In genomic region chr17:49789278-49789578, GRCh38 we compare ENCODE assay signal across 9 cellular contexts. TPM values are rescaled to one million over a fixed set of nuclear protein-coding genes. Genes with fewer than 3 reads are reported as not detected.
DNase-seq lines count a peak whose midpoint lies in the region; ATAC-seq, FAIRE-seq and TF ChIP-seq lines count a peak whose summit lies in the region.
"Had no signal": no experiment of that assay in that cellular context is flagged by ENCODE, and none has a peak within 500 bp of the region (broad histone marks: within the 10 kb centered on the region; RNA-seq: fewer than 3 reads in every experiment).

No MANE protein-coding gene starts in this region.

- no peaks in the 10 kb centered on the region for H3K27me3 ChIP-seq in HL-60 (ENCODE audit: insufficient read depth, poor library complexity, severe bottlenecking)

- DNase-seq in HL-60 (ENCODE audit: low read depth in 1 of 2, low spot score in 1 of 2), result no peak
- no peak for DNase-seq in activated T-helper 1 cell treated with anti-CD3 and anti-CD28 coated beads, Interleukin-12 subunit alpha, Interleukin-12 subunit beta, Interleukin-2, Interleukin-4 antibody, amounts not matched to agents 30 ng/mL and 10 ng/mL and 1 ng/mL, durations not matched to agents 14 hours and 24 hours and 36 hours (ENCODE audit: low spot score)
- DNase-seq in NCI-H446 treated with DMSO at 0.1 percent for 48 hours (lab: John Stamatoyannopoulos, UW), result no peak
- no peak for DNase-seq in NCI-H1092 (lab: John Stamatoyannopoulos, UW)
- DNase-seq in RCC 7860 (ENCODE audit: low spot score), result no peak

- H3K27ac Mint-ChIP-seq in activated T-helper 1 cell treated with anti-CD3 and anti-CD28 coated beads, Interleukin-12 subunit alpha, Interleukin-12 subunit beta, Interleukin-2, Interleukin-4 antibody, amounts not matched to agents 30 ng/mL and 10 ng/mL and 1 ng/mL, durations not matched to agents 14 hours and 24 hours and 36 hours, result peak overlapping the region; percentile 99
- H3K27ac Mint-ChIP-seq in stimulated activated memory B cell treated with anti-CD40 and anti-IgM and Interleukin-4, amounts not matched to agents 10 μg/mL and 1 μg/mL and 100 μg/mL, for 72 hours, result peak overlapping the region; percentile 99

- peak overlapping the region; percentile 94 for H3K4me3 Mint-ChIP-seq in activated T-helper 1 cell treated with anti-CD3 and anti-CD28 coated beads, Interleukin-12 subunit alpha, Interleukin-12 subunit beta, Interleukin-2, Interleukin-4 antibody, amounts not matched to agents 30 ng/mL and 10 ng/mL and 1 ng/mL, durations not matched to agents 14 hours and 24 hours and 36 hours
- H3K4me3 Mint-ChIP-seq in stimulated activated memory B cell treated with anti-CD40 and anti-IgM and Interleukin-4, amounts not matched to agents 10 μg/mL and 1 μg/mL and 100 μg/mL, for 72 hours, result peak overlapping the region; percentile 93

- intact Hi-C loops in activated T-helper 1 cell treated with anti-CD3 and anti-CD28 coated beads, Interleukin-12 subunit alpha, Interleukin-12 subunit beta, Interleukin-2, Interleukin-4 antibody, amounts not matched to agents 30 ng/mL and 10 ng/mL and 1 ng/mL, durations not matched to agents 14 hours and 24 hours and 36 hours (cut with micrococcal nuclease), result loop anchor here (2.0 kb wide), 2 partner anchors 62 to 362 kb away; partner anchors contain the start of gene PPP1R9B

- peak overlapping the region; percentile 86 for H3K4me3 ChIP-seq in HL-60 (replicated peaks; ENCODE audit: insufficient read depth, low read length)
- H3K4me3 ChIP-seq in iPS-18c (ENCODE audit: insufficient read depth, low read depth, low read length), result peak overlapping the region; percentile 47

- no peak overlapping the region for H3K27ac ChIP-seq in HL-60 (replicated peaks)

- peaks cover 36% of the 10 kb centered on the region for H3K4me1 Mint-ChIP-seq in activated T-helper 1 cell treated with anti-CD3 and anti-CD28 coated beads, Interleukin-12 subunit alpha, Interleukin-12 subunit beta, Interleukin-2, Interleukin-4 antibody, amounts not matched to agents 30 ng/mL and 10 ng/mL and 1 ng/mL, durations not matched to agents 14 hours and 24 hours and 36 hours (ENCODE audit: low read depth)
- H3K4me1 Mint-ChIP-seq in stimulated activated memory B cell treated with anti-CD40 and anti-IgM and Interleukin-4, amounts not matched to agents 10 μg/mL and 1 μg/mL and 100 μg/mL, for 72 hours, result peaks cover 48% of the 10 kb centered on the region

- no peak for ATAC-seq in stimulated activated memory B cell treated with anti-CD40 and anti-IgM and Interleukin-4, amounts not matched to agents 10 μg/mL and 1 μg/mL and 100 μg/mL, for 72 hours
- ATAC-seq in HG03159 (IDR thresholded peaks at IDR 0.05; ENCODE audit: unreplicated experiment), result no peak

- no peaks in the 10 kb centered on the region for H3K27me3 Mint-ChIP-seq in activated T-helper 1 cell treated with anti-CD3 and anti-CD28 coated beads, Interleukin-12 subunit alpha, Interleukin-12 subunit beta, Interleukin-2, Interleukin-4 antibody, amounts not matched to agents 30 ng/mL and 10 ng/mL and 1 ng/mL, durations not matched to agents 14 hours and 24 hours and 36 hours (ENCODE audit: insufficient read depth)
- H3K27me3 Mint-ChIP-seq in stimulated activated memory B cell treated with anti-CD40 and anti-IgM and Interleukin-4, amounts not matched to agents 10 μg/mL and 1 μg/mL and 100 μg/mL, for 72 hours, result no peaks in the 10 kb centered on the region

- H3K36me3 Mint-ChIP-seq in activated T-helper 1 cell treated with anti-CD3 and anti-CD28 coated beads, Interleukin-12 subunit alpha, Interleukin-12 subunit beta, Interleukin-2, Interleukin-4 antibody, amounts not matched to agents 30 ng/mL and 10 ng/mL and 1 ng/mL, durations not matched to agents 14 hours and 24 hours and 36 hours (ENCODE audit: low read depth), result peaks cover 34% of the 10 kb centered on the region
- peaks cover 28% of the 10 kb centered on the region for H3K36me3 Mint-ChIP-seq in stimulated activated memory B cell treated with anti-CD40 and anti-IgM and Interleukin-4, amounts not matched to agents 10 μg/mL and 1 μg/mL and 100 μg/mL, for 72 hours

- H3K9me3 Mint-ChIP-seq in activated T-helper 1 cell treated with anti-CD3 and anti-CD28 coated beads, Interleukin-12 subunit alpha, Interleukin-12 subunit beta, Interleukin-2, Interleukin-4 antibody, amounts not matched to agents 30 ng/mL and 10 ng/mL and 1 ng/mL, durations not matched to agents 14 hours and 24 hours and 36 hours, result no peaks in the 10 kb centered on the region
- no peaks in the 10 kb centered on the region for H3K9me3 Mint-ChIP-seq in stimulated activated memory B cell treated with anti-CD40 and anti-IgM and Interleukin-4, amounts not matched to agents 10 μg/mL and 1 μg/mL and 100 μg/mL, for 72 hours

- H3K9me3 ChIP-seq in iPS-18c (ENCODE audit: control insufficient read depth, insufficient read depth, low read length), result no peaks in the 10 kb centered on the region

- FAIRE-seq in RCC 7860 (lab: Jason Lieb, UNC), result no peak

- no peak for TF ChIP-seq CTCF in HL-60 (IDR thresholded peaks at IDR 0.05; ENCODE audit: insufficient read depth, low read length)

RNA-seq across cellular contexts. Expression of gene KAT7, which starts 0.7 kb away (rescaled TPM):
- total RNA-seq in activated T-helper 1 cell treated with anti-CD3 and anti-CD28 coated beads, Interleukin-12 subunit alpha, Interleukin-12 subunit beta, Interleukin-2, Interleukin-4 antibody, amounts not matched to agents 30 ng/mL and 10 ng/mL and 1 ng/mL, durations not matched to agents 14 hours and 24 hours and 36 hours, result 68.5 and 71.1 TPM in 2 replicates

RNA-seq across cellular contexts. Expression of gene FAM117A, which starts 25.3 kb away (rescaled TPM):
- total RNA-seq in activated T-helper 1 cell treated with anti-CD3 and anti-CD28 coated beads, Interleukin-12 subunit alpha, Interleukin-12 subunit beta, Interleukin-2, Interleukin-4 antibody, amounts not matched to agents 30 ng/mL and 10 ng/mL and 1 ng/mL, durations not matched to agents 14 hours and 24 hours and 36 hours, result 13.9 and 14.8 TPM in 2 replicates

RNA-seq across cellular contexts. Expression of gene TAC4, which starts 58.6 kb away (rescaled TPM):
- not detected in 2 replicates for total RNA-seq in activated T-helper 1 cell treated with anti-CD3 and anti-CD28 coated beads, Interleukin-12 subunit alpha, Interleukin-12 subunit beta, Interleukin-2, Interleukin-4 antibody, amounts not matched to agents 30 ng/mL and 10 ng/mL and 1 ng/mL, durations not matched to agents 14 hours and 24 hours and 36 hours
- total RNA-seq: renal cortical epithelial cell had no signal
